8 cellular contexts compared by ENCODE assay signal in the genomic region with DNA sequence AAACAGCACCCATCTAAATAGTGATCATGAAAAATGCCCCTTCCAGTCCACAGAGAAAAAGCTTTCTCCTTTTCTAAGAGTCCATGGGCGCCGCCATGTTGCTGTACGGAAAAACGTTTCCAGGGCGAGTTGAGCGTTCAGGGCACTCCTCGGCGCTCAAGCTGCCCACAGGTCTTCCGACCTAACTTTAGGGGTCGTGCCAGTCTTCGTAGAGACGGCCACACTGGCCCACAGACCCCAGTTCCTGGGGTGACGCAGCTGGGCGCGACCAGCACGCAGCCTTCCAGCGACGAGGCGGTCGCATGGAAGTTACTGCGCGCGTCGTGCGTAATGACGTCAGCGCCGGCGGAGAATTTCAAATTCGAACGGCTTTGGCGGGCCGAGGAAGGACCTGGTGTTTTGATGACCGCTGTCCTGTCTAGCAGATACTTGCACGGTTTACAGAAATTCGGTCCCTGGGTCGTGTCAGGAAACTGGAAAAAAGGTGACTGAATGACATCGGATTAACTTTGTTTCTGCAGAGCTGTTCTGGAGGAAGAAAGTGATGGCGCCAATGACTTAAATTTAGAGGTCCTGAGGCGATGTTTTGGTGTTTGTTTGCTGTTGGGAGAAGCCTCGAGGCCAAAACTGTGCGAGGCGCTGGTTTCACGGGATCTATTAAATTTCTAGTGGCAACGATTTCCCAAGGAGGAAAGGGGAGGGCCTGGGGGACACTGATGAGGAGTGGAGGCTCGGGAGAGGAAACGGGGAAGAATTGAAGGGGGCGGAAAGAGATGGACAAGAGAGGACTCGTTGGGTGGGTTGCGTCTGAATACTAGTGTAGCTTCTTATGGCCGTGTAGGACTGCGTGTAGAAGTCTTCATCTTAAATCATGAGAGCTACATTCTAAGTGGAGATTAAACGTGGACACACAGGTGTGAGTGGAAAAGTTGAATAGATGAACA.
DNase-seq lines count a peak whose midpoint lies in the region; ATAC-seq lines count a peak whose summit lies in the region.

A gene with protein sequence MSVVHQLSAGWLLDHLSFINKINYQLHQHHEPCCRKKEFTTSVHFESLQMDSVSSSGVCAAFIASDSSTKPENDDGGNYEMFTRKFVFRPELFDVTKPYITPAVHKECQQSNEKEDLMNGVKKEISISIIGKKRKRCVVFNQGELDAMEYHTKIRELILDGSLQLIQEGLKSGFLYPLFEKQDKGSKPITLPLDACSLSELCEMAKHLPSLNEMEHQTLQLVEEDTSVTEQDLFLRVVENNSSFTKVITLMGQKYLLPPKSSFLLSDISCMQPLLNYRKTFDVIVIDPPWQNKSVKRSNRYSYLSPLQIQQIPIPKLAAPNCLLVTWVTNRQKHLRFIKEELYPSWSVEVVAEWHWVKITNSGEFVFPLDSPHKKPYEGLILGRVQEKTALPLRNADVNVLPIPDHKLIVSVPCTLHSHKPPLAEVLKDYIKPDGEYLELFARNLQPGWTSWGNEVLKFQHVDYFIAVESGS (minus strand): TSS at position 306 of the 944 bp plus-strand sequence. CDS start 4,289 bp downstream, outside the sequence.
Gene NDC80, plus strand, starts transcription at position 358 of the 944 bp plus-strand sequence. CDS start 1,429 bp downstream, outside the sequence.

- ATAC-seq in GM18870 (IDR thresholded peaks at IDR 0.05; ENCODE audit: unreplicated experiment): peak; percentile 53
- peak; percentile 80 for ATAC-seq in HG03108 (IDR thresholded peaks at IDR 0.05; ENCODE audit: unreplicated experiment)

- DNase-seq in AG08396 (ENCODE audit: low spot score) (peak; percentile 88), NCI-H345 (lab: John Stamatoyannopoulos, UW) (peak; percentile 91), islet precursor cell (peak; percentile 94)
- DNase-seq in activated CD4-positive, CD25-positive, alpha-beta regulatory T cell treated with anti-CD3 and anti-CD28 coated beads, Interleukin-2, amount 50 U/mL, for 16 hours (ENCODE audit: low read depth, low spot score): peak; percentile 70
- peak; percentile 78 for DNase-seq in central memory CD4-positive, alpha-beta T cell
- peak; percentile 77 for DNase-seq in stimulated activated CD4-positive, alpha-beta T cell treated with anti-CD3 and anti-CD28 coated beads, Interleukin-12 subunit alpha, Interleukin-12 subunit beta, amount 100 ng/mL, for 4 hours

Comparison
In these comparisons a context has a peak if more than half of its experiments do, and no peak if none do; other contexts are left out.
1. Peak in every context shown above with its lines: DNase-seq and ATAC-seq.